In genomic region chr4:154545689-154546088, GRCh38 we compare ENCODE assay signal across 30 cellular contexts. TPM values are rescaled to one million over a fixed set of nuclear protein-coding genes. Genes with fewer than 3 reads are reported as not detected.
A peak's percentile ranks its signal among the peaks of the same experiment; 100 is the strongest.
DNase-seq lines count a peak whose midpoint lies in the region; ATAC-seq and TF ChIP-seq lines count a peak whose summit lies in the region.
"Had no signal": no experiment of that assay in that cellular context is flagged by ENCODE, and none has a peak within 500 bp of the region (broad histone marks: within the 10 kb centered on the region; RNA-seq: fewer than 3 reads in every experiment).

No MANE protein-coding gene starts in this region.

- H3K4me1 Mint-ChIP-seq in endodermal cell: peaks cover 9% of the 10 kb centered on the region
- H3K4me1 Mint-ChIP-seq in CD8-positive, alpha-beta memory T cell: peaks cover 19 to 33% (median 27%) of the 10 kb centered on the region in 3 donors

- H3K27me3 Mint-ChIP-seq in endodermal cell (ENCODE audit: insufficient read depth): no peaks in the 10 kb centered on the region
- no peaks in the 10 kb centered on the region for H3K27me3 Mint-ChIP-seq in CD8-positive, alpha-beta memory T cell
- H3K27me3 Mint-ChIP-seq: dendritic cell treated with granulocyte-macrophage colony-stimulating factor and Interleukin-4, amounts not matched to agents 40 ng/mL and 50 ng/mL, for 4 days had no signal

- H3K4me2 ChIP-seq in DOHH2 (ENCODE audit: low read length) (no peak overlapping the region), Loucy (ENCODE audit: low read depth, low read length, poor library complexity, severe bottlenecking) (peak overlapping the region; percentile 89), mammary epithelial cell (ENCODE audit: insufficient read depth, low read depth, low read length) (no peak overlapping the region)

- H3K4me1 ChIP-seq in DOHH2 (ENCODE audit: control insufficient read depth, low read length) (peaks cover 14% of the 10 kb centered on the region), Loucy (ENCODE audit: insufficient read depth, low read length, poor library complexity, severe bottlenecking) (peaks cover 33% of the 10 kb centered on the region), endodermal cell (ENCODE audit: control insufficient read depth, insufficient read depth, low read length) (peaks cover 3% of the 10 kb centered on the region), mammary epithelial cell (ENCODE audit: insufficient read depth, low read length) (peaks cover 15% of the 10 kb centered on the region)
- peaks cover 20% of the 10 kb centered on the region for H3K4me1 ChIP-seq in CD8-positive, alpha-beta memory T cell (ENCODE audit: insufficient read depth, low read length)

- H3K4me3 Mint-ChIP-seq in endodermal cell: no peak overlapping the region
- H3K4me3 Mint-ChIP-seq in CD8-positive, alpha-beta memory T cell: no peak overlapping the region
- H3K4me3 Mint-ChIP-seq: activated T-helper 1 cell treated with anti-CD3 and anti-CD28 coated beads, Interleukin-12 subunit alpha, Interleukin-12 subunit beta, Interleukin-2, Interleukin-4 antibody, amounts not matched to agents 30 ng/mL and 10 ng/mL and 1 ng/mL, durations not matched to agents 14 hours and 24 hours and 36 hours; dendritic cell treated with granulocyte-macrophage colony-stimulating factor and Interleukin-4, amounts not matched to agents 40 ng/mL and 50 ng/mL, for 4 days had no signal

- H3K36me3 Mint-ChIP-seq in endodermal cell (ENCODE audit: low read depth): peaks cover 63% of the 10 kb centered on the region
- peaks cover 13 to 78% (median 22%) of the 10 kb centered on the region in 3 donors for H3K36me3 Mint-ChIP-seq in CD8-positive, alpha-beta memory T cell

- H3K9me3 ChIP-seq in DOHH2 (ENCODE audit: control insufficient read depth, insufficient read depth, low read length) (no peaks in the 10 kb centered on the region), Loucy (ENCODE audit: insufficient read depth, low read depth, low read length) (no peaks in the 10 kb centered on the region), endodermal cell (ENCODE audit: control insufficient read depth, low read length) (no peaks in the 10 kb centered on the region), mammary epithelial cell (replicated peaks; ENCODE audit: insufficient read depth, low read length) (no peaks in the 10 kb centered on the region)
- no peaks in the 10 kb centered on the region for H3K9me3 ChIP-seq in CD8-positive, alpha-beta memory T cell (ENCODE audit: low read length)
- H3K9me3 ChIP-seq: left ventricle myocardium inferior, tibial artery had no signal

- no peak for ATAC-seq in HG02610 (IDR thresholded peaks at IDR 0.05; ENCODE audit: unreplicated experiment)
- ATAC-seq: esophagus mucosa, foreskin keratinocyte, Right ventricle myocardium inferior, sciatic nerve had no signal

- H3K36me3 ChIP-seq in DOHH2 (ENCODE audit: control insufficient read depth, low read length) (peaks cover 82% of the 10 kb centered on the region), Loucy (ENCODE audit: insufficient read depth, low read length) (peaks cover 60% of the 10 kb centered on the region), endodermal cell (ENCODE audit: control insufficient read depth, insufficient read depth, low read length) (peaks cover 79% of the 10 kb centered on the region), mammary epithelial cell (ENCODE audit: insufficient read depth, low read length) (peaks cover 51% of the 10 kb centered on the region)
- H3K36me3 ChIP-seq in CD8-positive, alpha-beta memory T cell (ENCODE audit: insufficient read depth, low read length): peaks cover 45% of the 10 kb centered on the region

- H4K20me1 ChIP-seq in DOHH2 (ENCODE audit: control insufficient read depth, insufficient read depth, low read depth, low read length): no peaks in the 10 kb centered on the region
- H4K20me1 ChIP-seq in Loucy (ENCODE audit: insufficient read depth, low read length, poor library complexity, severe bottlenecking): peaks cover 31% of the 10 kb centered on the region
- H4K20me1 ChIP-seq in mammary epithelial cell (ENCODE audit: insufficient read depth, low read length): no peaks in the 10 kb centered on the region

- in situ Hi-C loops in mammary epithelial cell (cut with MboI; ENCODE audit: low sequenced_read_pairs in 2 of 2): no loop called here

- TF ChIP-seq CTCF in DOHH2 (IDR thresholded peaks at IDR 0.05; ENCODE audit: low read depth, low read length, poor library complexity, severe bottlenecking): peak; percentile 17
- TF ChIP-seq CTCF in Loucy (conservative IDR thresholded peaks at IDR 0.05; ENCODE audit: low read length): peak; percentile 52
- peak; percentile 67 for TF ChIP-seq CTCF in endodermal cell (conservative IDR thresholded peaks at IDR 0.05)
- TF ChIP-seq CTCF in mammary epithelial cell (conservative IDR thresholded peaks at IDR 0.05 in 1 of 2, IDR thresholded peaks at IDR 0.05 in 1 of 2; ENCODE audit: extremely low read depth in 1 of 2, insufficient read depth in 1 of 2, low read depth in 1 of 2, low read length in 2 of 2): peak in 1 of 2 donors; percentile 6

- no peak overlapping the region for H3K27ac Mint-ChIP-seq in endodermal cell
- H3K27ac Mint-ChIP-seq in CD8-positive, alpha-beta memory T cell: no peak overlapping the region
- H3K27ac Mint-ChIP-seq: activated T-helper 1 cell treated with anti-CD3 and anti-CD28 coated beads, Interleukin-12 subunit alpha, Interleukin-12 subunit beta, Interleukin-2, Interleukin-4 antibody, amounts not matched to agents 30 ng/mL and 10 ng/mL and 1 ng/mL, durations not matched to agents 14 hours and 24 hours and 36 hours; dendritic cell treated with granulocyte-macrophage colony-stimulating factor and Interleukin-4, amounts not matched to agents 40 ng/mL and 50 ng/mL, for 4 days had no signal

- H3K27ac ChIP-seq in DOHH2 (ENCODE audit: low read depth, low read length): no peak overlapping the region
- H3K27ac ChIP-seq in endodermal cell (ENCODE audit: low read depth, low read length): no peak overlapping the region
- no peak overlapping the region for H3K27ac ChIP-seq in mammary epithelial cell (ENCODE audit: insufficient read depth, low read depth, low read length)
- H3K27ac ChIP-seq in CD8-positive, alpha-beta memory T cell (ENCODE audit: low read depth, low read length): no peak overlapping the region
- H3K27ac ChIP-seq: foreskin keratinocyte, HL-60, left ventricle myocardium inferior, tibial artery had no signal

- H3K9me2 ChIP-seq in DOHH2 (replicated peaks; ENCODE audit: control insufficient read depth, low read length) (no peaks in the 10 kb centered on the region), Loucy (replicated peaks; ENCODE audit: low read depth, low read length) (no peaks in the 10 kb centered on the region)

- dilution Hi-C loops in mammary epithelial cell (cut with HindIII; ENCODE audit: low sequenced_read_pairs): no loop called here

- H3K79me2 ChIP-seq in DOHH2 (ENCODE audit: control insufficient read depth, low read length) (peaks cover 25% of the 10 kb centered on the region), Loucy (ENCODE audit: insufficient read depth, low read length) (peaks cover 40% of the 10 kb centered on the region), mammary epithelial cell (ENCODE audit: insufficient read depth, low read length) (peaks cover 35% of the 10 kb centered on the region)

- intact Hi-C loops in mammary epithelial cell (cut with micrococcal nuclease): no loop called here

- POLR2A ChIA-PET in CD8-positive, alpha-beta memory T cell (lab: Charles Lee): no interaction called here

- no peaks in the 10 kb centered on the region for H3K9me3 Mint-ChIP-seq in endodermal cell
- H3K9me3 Mint-ChIP-seq in CD8-positive, alpha-beta memory T cell: no peaks in the 10 kb centered on the region
- H3K9me3 Mint-ChIP-seq: activated T-helper 1 cell treated with anti-CD3 and anti-CD28 coated beads, Interleukin-12 subunit alpha, Interleukin-12 subunit beta, Interleukin-2, Interleukin-4 antibody, amounts not matched to agents 30 ng/mL and 10 ng/mL and 1 ng/mL, durations not matched to agents 14 hours and 24 hours and 36 hours; dendritic cell treated with granulocyte-macrophage colony-stimulating factor and Interleukin-4, amounts not matched to agents 40 ng/mL and 50 ng/mL, for 4 days had no signal

- H3K9ac ChIP-seq in Loucy (ENCODE audit: low read depth, low read length, poor library complexity, severe bottlenecking) (no peak overlapping the region), endodermal cell (ENCODE audit: extremely low read depth, low read length, poor library complexity, severe bottlenecking) (no peak overlapping the region), mammary epithelial cell (ENCODE audit: insufficient read depth, low read length) (no peak overlapping the region)

- H2AFZ ChIP-seq in Loucy (ENCODE audit: low read length) (no peak overlapping the region), mammary epithelial cell (ENCODE audit: low read depth, low read length) (no peak overlapping the region)

- no TSS peak for BruUV-seq in mammary epithelial cell (replicated peaks; lab: Mats Ljungman, UMichigan)

- CTCF ChIA-PET in mammary epithelial cell (lab: Charles Lee; ENCODE audit: low non-redundant PET): no interaction called here
- CTCF ChIA-PET in CD8-positive, alpha-beta memory T cell (lab: Charles Lee): no interaction called here

- H3K27me3 ChIP-seq in DOHH2 (ENCODE audit: control insufficient read depth, low read length): no peaks in the 10 kb centered on the region
- H3K27me3 ChIP-seq in Loucy (ENCODE audit: insufficient read depth, low read length, poor library complexity, severe bottlenecking): no peaks in the 10 kb centered on the region
- no peaks in the 10 kb centered on the region for H3K27me3 ChIP-seq in endodermal cell (ENCODE audit: control insufficient read depth, insufficient read depth, low read length, poor library complexity, severe bottlenecking)
- H3K27me3 ChIP-seq in mammary epithelial cell (ENCODE audit: insufficient read depth, low read length): no peaks in the 10 kb centered on the region
- no peaks in the 10 kb centered on the region for H3K27me3 ChIP-seq in CD8-positive, alpha-beta memory T cell (ENCODE audit: insufficient read depth, low read length, poor library complexity, severe bottlenecking)
- H3K27me3 ChIP-seq: foreskin keratinocyte, tibial artery had no signal

- WGBS in endodermal cell (ENCODE audit: insufficient coverage in 1 of 2, insufficient read length in 1 of 2), 2 experiments: 94% methylated on average over 4 of the region's 4 CpGs; no CpG with 5 or more reads in 1 of the 2 experiments
- 77% methylated on average over 4 of the region's 4 CpGs for WGBS in mammary epithelial cell (ENCODE audit: low coverage, missing lambda C conversion rate)

- H3K4me3 ChIP-seq in DOHH2 (ENCODE audit: low read length) (no peak overlapping the region), Loucy (ENCODE audit: low read length, poor library complexity, severe bottlenecking) (no peak overlapping the region), endodermal cell (ENCODE audit: low read length) (peak overlapping the region; percentile 96), mammary epithelial cell (replicated peaks in 1 of 3; ENCODE audit: insufficient read depth in 1 of 3, low read depth in 2 of 3, low read length in 3 of 3) (no peak overlapping the region)
- H3K4me3 ChIP-seq in CD8-positive, alpha-beta memory T cell (ENCODE audit: low read length): no peak overlapping the region
- H3K4me3 ChIP-seq: left ventricle myocardium inferior, tibial artery had no signal

- DNase-seq in endodermal cell: no peak
- no peak for DNase-seq in AG20443 (ENCODE audit: low spot score)
- DNase-seq in mammary epithelial cell: no peak
- no peak for DNase-seq in CD8-positive, alpha-beta memory T cell
- DNase-seq: activated CD4-positive, alpha-beta T cell treated with anti-CD3 and anti-CD28 coated beads, Interleukin-2, amount 50 U/mL, for 48 hours; activated CD4-positive, CD25-positive, alpha-beta regulatory T cell treated with anti-CD3 and anti-CD28 coated beads, Interleukin-2, amount 50 U/mL, for 72 hours; activated CD8-positive, alpha-beta memory T cell treated with anti-CD3 and anti-CD28 coated beads, Interleukin-2, amount 50 U/mL, for 4 hours; activated naive CD4-positive, alpha-beta T cell treated with Interleukin-2 at 50 U/mL for 16 hours; AML-193; central memory CD4-positive, alpha-beta T cell; foreskin keratinocyte; head of caudate nucleus; left ventricle myocardium inferior; NCI-H1417 treated with DMSO at 0.1 percent for 48 hours; NCI-H2029 treated with DMSO at 0.1 percent for 48 hours; NCI-H524 treated with DMSO at 0.1 percent for 48 hours; stimulated activated CD4-positive, alpha-beta T cell treated with anti-CD3 and anti-CD28 coated beads, Interleukin-12 subunit alpha, Interleukin-12 subunit beta, amount 100 ng/mL, for 4 hours; stimulated activated CD4-positive, alpha-beta T cell treated with anti-CD3 and anti-CD28 coated beads, Interleukin-2, amount 100 ng/mL, for 48 hours; T-helper 2 cell; tibial artery had no signal

- no peaks in the 10 kb centered on the region for H3F3A ChIP-seq in DOHH2 (ENCODE audit: control insufficient read depth, insufficient read depth)
- no peaks in the 10 kb centered on the region for H3F3A ChIP-seq in Loucy (ENCODE audit: low read depth)

RNA-seq across cellular contexts. Expression of gene PLRG1, which starts 4.5 kb away (rescaled TPM):
- 100 to 1,000 TPM; 132 to 235 TPM for total RNA-seq in endodermal cell
- 93.5 TPM for polyA plus RNA-seq in endodermal cell (2013, experiment 1 of 2)
- polyA plus RNA-seq in endodermal cell (2013, experiment 2 of 2): 98.4 TPM
- total RNA-seq in mammary epithelial cell: 100 to 1,000 TPM; 112 to 124 TPM
- polyA plus RNA-seq in mammary epithelial cell: 94.5 TPM
- polyA minus RNA-seq in mammary epithelial cell: 93.4 TPM
- 100 to 1,000 TPM; 136 to 139 TPM for total RNA-seq in CD8-positive, alpha-beta memory T cell
- 79.6 TPM for polyA plus RNA-seq in CD8-positive, alpha-beta memory T cell

RNA-seq across cellular contexts. Expression of gene FGB, which starts 17.1 kb away (rescaled TPM):
- under 1 TPM in 1 of 2 donors, not detected in 1; 0.55 TPM for total RNA-seq in endodermal cell
- 2.6 TPM for polyA plus RNA-seq in endodermal cell (2013, experiment 1 of 2)
- 0.79 TPM for polyA plus RNA-seq in endodermal cell (2013, experiment 2 of 2)
- not detected for total RNA-seq in mammary epithelial cell
- polyA plus RNA-seq in mammary epithelial cell: not detected
- polyA minus RNA-seq in mammary epithelial cell: not detected
- not detected for total RNA-seq in CD8-positive, alpha-beta memory T cell
- polyA plus RNA-seq in CD8-positive, alpha-beta memory T cell: not detected
- total RNA-seq: activated T-helper 1 cell treated with anti-CD3 and anti-CD28 coated beads, Interleukin-12 subunit alpha, Interleukin-12 subunit beta, Interleukin-2, Interleukin-4 antibody, amounts not matched to agents 30 ng/mL and 10 ng/mL and 1 ng/mL, durations not matched to agents 14 hours and 24 hours and 36 hours; foreskin keratinocyte; left ventricle myocardium inferior; myocyte; Right ventricle myocardium inferior; sciatic nerve had no signal
- polyA plus RNA-seq: foreskin keratinocyte had no signal

RNA-seq across cellular contexts. Expression of gene FGA, which starts 44.9 kb away (rescaled TPM):
- total RNA-seq in endodermal cell (1 to 10 TPM; 3.1 to 3.7 TPM), mammary epithelial cell (not detected)
- 1.5 TPM for polyA plus RNA-seq in endodermal cell (2013, experiment 1 of 2)
- 0.70 TPM for polyA plus RNA-seq in endodermal cell (2013, experiment 2 of 2)
- not detected for polyA plus RNA-seq in mammary epithelial cell
- polyA minus RNA-seq in mammary epithelial cell: not detected
- total RNA-seq in CD8-positive, alpha-beta memory T cell: not detected
- not detected for polyA plus RNA-seq in CD8-positive, alpha-beta memory T cell
- total RNA-seq: activated T-helper 1 cell treated with anti-CD3 and anti-CD28 coated beads, Interleukin-12 subunit alpha, Interleukin-12 subunit beta, Interleukin-2, Interleukin-4 antibody, amounts not matched to agents 30 ng/mL and 10 ng/mL and 1 ng/mL, durations not matched to agents 14 hours and 24 hours and 36 hours; foreskin keratinocyte; left ventricle myocardium inferior; myocyte; Right ventricle myocardium inferior; sciatic nerve had no signal
- polyA plus RNA-seq: foreskin keratinocyte had no signal

RNA-seq across cellular contexts. Expression of gene DCHS2, which starts 54.1 kb away (rescaled TPM):
- total RNA-seq in endodermal cell (under 1 TPM; 0.13 to 0.24 TPM), mammary epithelial cell (under 1 TPM in 1 of 2 donors, not detected in 1; 0.17 TPM)
- polyA plus RNA-seq in endodermal cell (2013, experiment 1 of 2): 1.4 TPM
- polyA plus RNA-seq in endodermal cell (2013, experiment 2 of 2): 1.0 TPM
- polyA plus RNA-seq in mammary epithelial cell: 0.14 TPM
- polyA minus RNA-seq in mammary epithelial cell: not detected
- total RNA-seq in CD8-positive, alpha-beta memory T cell: under 1 TPM in 1 of 2 experiments, not detected in 1; 0.09 TPM
- polyA plus RNA-seq in CD8-positive, alpha-beta memory T cell: not detected
- total RNA-seq: activated T-helper 1 cell treated with anti-CD3 and anti-CD28 coated beads, Interleukin-12 subunit alpha, Interleukin-12 subunit beta, Interleukin-2, Interleukin-4 antibody, amounts not matched to agents 30 ng/mL and 10 ng/mL and 1 ng/mL, durations not matched to agents 14 hours and 24 hours and 36 hours; foreskin keratinocyte; left ventricle myocardium inferior; Right ventricle myocardium inferior; sciatic nerve had no signal
- polyA plus RNA-seq: foreskin keratinocyte had no signal

Comparison
In these comparisons a context has a peak if more than half of its experiments do, and no peak if none do; other contexts are left out.
1. RNA of gene FGA, which starts 44.9 kb away (total RNA-seq): 3.1 to 3.7 TPM in endodermal cell; not detected in mammary epithelial cell and not detected in CD8-positive, alpha-beta memory T cell; every median in the first group is over 4 times any median in the second.